Comparison of ENCODE assay signal across 7 cellular contexts in the genomic region with DNA sequence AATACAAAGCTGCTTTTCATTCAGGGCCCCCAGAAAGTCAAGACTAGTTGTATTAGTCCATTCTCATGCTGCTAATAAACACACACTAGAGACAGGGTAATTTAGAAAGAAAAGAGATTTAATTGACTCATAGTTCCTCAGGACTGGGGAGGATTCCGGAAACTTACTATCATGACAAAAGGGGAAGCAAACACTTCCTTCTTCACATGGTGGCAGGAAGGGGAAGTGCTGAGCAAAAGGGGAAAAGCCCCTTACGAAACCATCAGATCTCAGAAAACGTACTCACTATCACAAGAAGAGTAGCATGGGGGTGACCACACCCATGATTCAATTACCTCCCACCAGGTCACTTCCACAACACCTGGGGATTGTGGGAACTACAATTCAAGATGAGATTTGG.
DNase-seq lines count a peak whose midpoint lies in the region; ATAC-seq and TF ChIP-seq lines count a peak whose summit lies in the region.
"Not testable (repeated sequence)": the region's sequence is repeated elsewhere in the genome, so short reads cannot be mapped to it uniquely, and the experiment has no call there.

No MANE protein-coding gene starts in this region.

- TF ChIP-seq POLR2A in heart left ventricle (IDR thresholded peaks at IDR 0.05): not testable (repeated sequence)

- H3K4me1 ChIP-seq in heart left ventricle; mucosa of descending colon (ENCODE audit: low read depth); upper lobe of right lung: not testable (repeated sequence)

- DNase-seq in GF-D8 (lab: John Stamatoyannopoulos, UW) (peak; percentile 72), MV-4-11 (lab: John Stamatoyannopoulos, UW) (peak; percentile 92), OCI-M1 (lab: John Stamatoyannopoulos, UW) (peak; percentile 16), UCSD-AML1 (lab: John Stamatoyannopoulos, UW; ENCODE audit: unreplicated experiment) (peak; percentile 16)
- not testable (repeated sequence) for DNase-seq in heart left ventricle, mucosa of descending colon, upper lobe of right lung

- TF ChIP-seq CTCF in heart left ventricle (IDR thresholded peaks at IDR 0.05); mucosa of descending colon (IDR thresholded peaks at IDR 0.05); upper lobe of right lung (IDR thresholded peaks at IDR 0.05): not testable (repeated sequence)

- WGBS in heart left ventricle, 4 donors: 53 to 71% (median 61%) methylated on average over 3 of the region's 3 CpGs

- not testable (repeated sequence) for H3K27ac ChIP-seq in heart left ventricle, upper lobe of right lung

- intact Hi-C loops in heart left ventricle (cut with DNase I); mucosa of descending colon (cut with DNase I, micrococcal nuclease); upper lobe of right lung (cut with DNase I): not testable (repeated sequence)

- not testable (repeated sequence) for H3K4me3 ChIP-seq in heart left ventricle, mucosa of descending colon, upper lobe of right lung

- ATAC-seq in heart left ventricle: peak in 3 of 4 donors; percentile 28 to 51 (median 36)
- ATAC-seq in mucosa of descending colon: peak; percentile 19
- ATAC-seq in upper lobe of right lung: peak; percentile 83

- not testable (repeated sequence) for H3K36me3 ChIP-seq in heart left ventricle; mucosa of descending colon (ENCODE audit: low read depth); upper lobe of right lung

- not testable (repeated sequence) for H3K27me3 ChIP-seq in heart left ventricle, upper lobe of right lung

- H3K9me3 ChIP-seq in heart left ventricle, mucosa of descending colon, upper lobe of right lung: not testable (repeated sequence)

Comparison
In these comparisons a context has a peak if more than half of its experiments do, and no peak if none do; other contexts are left out.
1. ATAC-seq: peak in every context shown above with its lines; median percentile 83 in upper lobe of right lung; 36 in heart left ventricle; 19 in mucosa of descending colon.